8 cellular contexts compared by ENCODE assay signal in genomic region chr22:17084554-17085276, GRCh38. TPM values are rescaled to one million over a fixed set of nuclear protein-coding genes. Genes with fewer than 3 reads are reported as not detected.
A peak's percentile ranks its signal among the peaks of the same experiment; 100 is the strongest.
DNase-seq lines count a peak whose midpoint lies in the region; ATAC-seq and TF ChIP-seq lines count a peak whose summit lies in the region.

Gene IL17RA, plus strand, starts transcription at chr22:17085000. Its CDS starts 92 bp downstream, at chr22:17085092.

- no peak for TF ChIP-seq CTCF in left lung (IDR thresholded peaks at IDR 0.05)

- peak; percentile 68 for ATAC-seq in HG03378 (IDR thresholded peaks at IDR 0.05; ENCODE audit: unreplicated experiment)
- peak; percentile 99 for ATAC-seq in left lung

- no peaks in the 10 kb centered on the region for H3K36me3 ChIP-seq in left lung

- DNase-seq in AML-193 (lab: John Stamatoyannopoulos, UW) = peak; percentile 80 to 89
- DNase-seq in NCI-H524 treated with DMSO at 0.1 percent for 48 hours (lab: John Stamatoyannopoulos, UW) = peak; percentile 41
- peak; percentile 91 for DNase-seq in activated CD4-positive, alpha-beta T cell treated with anti-CD3 and anti-CD28 coated beads, Interleukin-2, amount 50 U/mL, for 24 hours (ENCODE audit: low read depth in 1 of 2, low spot score in 1 of 2)
- peak; percentile 86 for DNase-seq in dermis blood vessel endothelial cell
- peak; percentile 96 to 99 for DNase-seq in left lung
- DNase-seq in stimulated activated CD4-positive, alpha-beta T cell treated with anti-CD3 and anti-CD28 coated beads, Interleukin-2, amount 100 ng/mL, for 4 hours (ENCODE audit: low read depth) = peak; percentile 91

- H3K4me3 ChIP-seq in left lung = peak within 1 kb of the TSS; percentile 87 to 93

- no peaks in the 10 kb centered on the region for H3K27me3 ChIP-seq in left lung

- TF ChIP-seq POLR2A in GM19099 (IDR thresholded peaks at IDR 0.05; ENCODE audit: extremely low read depth, insufficient read length, low read depth) = peak; percentile 82

- intact Hi-C loops in left lung (cut with DNase I) = no loop called here

- peak within 1 kb of the TSS; percentile 93 to 100 for H3K27ac ChIP-seq in left lung

- H3K4me1 ChIP-seq in left lung = peaks cover 0 to 52% of the 10 kb centered on the region in 2 donors

- H3K9me3 ChIP-seq in left lung = no peaks in the 10 kb centered on the region

RNA-seq across cellular contexts. Expression of gene IL17RA, which starts in this region (rescaled TPM):
- total RNA-seq in dermis blood vessel endothelial cell (6.1 TPM in 2 replicates), left lung (10 to 100 TPM; 29.3 to 61.6 TPM)

Comparison
In these comparisons a context has a peak if more than half of its experiments do, and no peak if none do; other contexts are left out.
1. Peak in every context shown above with its lines: DNase-seq, ATAC-seq, H3K4me3 ChIP-seq and H3K27ac ChIP-seq.
2. DNase-seq: peak in every context shown above with its lines; median percentile 98 in left lung; 91 in activated CD4-positive, alpha-beta T cell treated with anti-CD3 and anti-CD28 coated beads, Interleukin-2, amount 50 U/mL, for 24 hours; 91 in stimulated activated CD4-positive, alpha-beta T cell treated with anti-CD3 and anti-CD28 coated beads, Interleukin-2, amount 100 ng/mL, for 4 hours; 86 in dermis blood vessel endothelial cell; 84 in AML-193; 41 in NCI-H524 treated with DMSO at 0.1 percent for 48 hours.